In the genomic region with DNA sequence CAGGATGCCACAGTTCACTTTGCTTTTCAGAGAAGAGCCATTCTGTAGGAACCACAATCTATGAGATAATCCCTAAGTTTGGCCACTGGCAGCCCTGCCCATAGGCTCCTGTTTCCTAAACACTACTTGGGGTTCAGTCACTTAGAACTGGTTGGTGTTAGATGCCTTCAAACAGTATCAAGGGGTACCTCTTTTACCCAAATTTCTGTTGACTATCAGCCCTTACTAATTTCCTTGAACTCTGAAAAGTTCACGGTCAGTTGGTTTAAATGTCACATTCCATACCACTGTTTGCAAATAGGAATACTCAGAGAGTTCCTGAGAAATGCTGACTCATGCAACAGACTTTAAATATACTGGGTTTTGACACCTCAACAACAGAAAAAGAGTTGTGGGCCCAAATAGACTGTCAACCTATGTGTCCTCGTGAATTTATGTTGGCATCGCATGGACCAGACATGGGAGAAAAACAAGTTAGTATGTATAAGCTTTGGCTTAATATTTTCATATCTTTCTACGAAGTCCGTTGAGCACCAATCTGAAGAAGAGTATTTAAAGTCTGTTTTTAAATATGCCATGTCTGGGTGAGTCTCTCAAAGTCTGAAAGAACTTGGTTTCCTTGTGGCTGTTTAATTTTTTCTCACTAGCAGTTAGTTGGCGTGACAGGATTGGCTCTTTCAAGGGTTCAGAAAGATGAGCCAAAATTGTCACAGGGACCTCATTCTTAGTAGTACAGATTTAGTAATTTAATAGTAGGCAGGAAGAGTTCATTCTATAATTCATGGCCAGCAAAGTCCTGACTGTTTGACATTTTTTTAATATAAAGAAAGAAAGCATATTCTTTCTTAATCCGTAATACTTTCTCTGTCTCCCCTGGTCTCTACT, we compare ENCODE assay signal across 16 cellular contexts. TPM values are rescaled to one million over a fixed set of nuclear protein-coding genes. Genes with fewer than 3 reads are reported as not detected.
DNase-seq lines count a peak whose midpoint lies in the region; ATAC-seq, FAIRE-seq and TF ChIP-seq lines count a peak whose summit lies in the region.
"Had no signal": no experiment of that assay in that cellular context is flagged by ENCODE, and none has a peak within 500 bp of the region (broad histone marks: within the 10 kb centered on the region; RNA-seq: fewer than 3 reads in every experiment).

No MANE protein-coding gene starts in this region.

- H3K4me3 Mint-ChIP-seq in brain, result peak overlapping the region in 3 of 5 experiments; percentile 26 to 61 (median 53)
- H3K4me3 Mint-ChIP-seq: activated CD8-positive, alpha-beta memory T cell treated with anti-CD3 and anti-CD28 coated beads, Interleukin-2, amount 10 ng/mL, durations not matched to agents 7 days and 5 days; B cell; T-helper 2 cell treated with Interferon-gamma antibody and Interleukin-4, amounts not matched to agents 5 μg/mL and 100 μg/mL, for 36 hours had no signal

- no peak for ATAC-seq in A549
- ATAC-seq in IMR-90 (ENCODE audit: low read depth), result peak; percentile 66
- ATAC-seq: activated CD8-positive, alpha-beta memory T cell treated with anti-CD3 and anti-CD28 coated beads, Interleukin-2, amount 10 ng/mL, durations not matched to agents 7 days and 5 days; foreskin keratinocyte had no signal

- H4K8ac ChIP-seq in IMR-90 (ENCODE audit: low read depth in 2 of 2, low read length in 2 of 2), result peak overlapping the region in 1 of 2 experiments; percentile 16; a peak in 1 of 4 replicates

- TF ChIP-seq CTCF in A549 (IDR thresholded peaks at IDR 0.05), result no peak
- TF ChIP-seq CTCF in IMR-90 (conservative IDR thresholded peaks at IDR 0.05; ENCODE audit: low read depth, low read length), result no peak
- TF ChIP-seq CTCF in brain (conservative IDR thresholded peaks at IDR 0.05), result no peak

- peak overlapping the region; percentile 5; the same call in 1 of the 2 replicates for H2BK20ac ChIP-seq in IMR-90 (ENCODE audit: low read depth, low read length)

- H3K4me1 Mint-ChIP-seq in brain, result peaks cover 54% of the 10 kb centered on the region
- H3K4me1 Mint-ChIP-seq: activated CD8-positive, alpha-beta memory T cell treated with anti-CD3 and anti-CD28 coated beads, Interleukin-2, amount 10 ng/mL, durations not matched to agents 7 days and 5 days; B cell had no signal

- no peak for FAIRE-seq in A549 (lab: Jason Lieb, UNC)

- no peak overlapping the region for H2AK9ac ChIP-seq in IMR-90 (replicated peaks; ENCODE audit: low read depth, low read length, poor library complexity)

- H3K4me2 ChIP-seq in A549 (peak overlapping the region; percentile 20), IMR-90 (ENCODE audit: low read depth, low read length) (peak overlapping the region; percentile 54)

- no peak for TF ChIP-seq POLR2A in A549 (IDR thresholded peaks at IDR 0.05; ENCODE audit: low read length)
- TF ChIP-seq POLR2A in IMR-90 (IDR thresholded peaks at IDR 0.05; ENCODE audit: low read depth, low read length), result no peak

- peaks cover 17% of the 10 kb centered on the region for H3K9me1 ChIP-seq in IMR-90 (ENCODE audit: insufficient read depth, low read length)

- no peaks in the 10 kb centered on the region for H3K27me3 ChIP-seq in IMR-90 (ENCODE audit: control insufficient read depth, insufficient read depth, low read length)
- H3K27me3 ChIP-seq: brain microvascular endothelial cell, foreskin keratinocyte had no signal

- H3K27ac Mint-ChIP-seq in brain, result peak overlapping the region; percentile 62 to 95 (median 88)
- H3K27ac Mint-ChIP-seq: activated CD8-positive, alpha-beta memory T cell treated with anti-CD3 and anti-CD28 coated beads, Interleukin-2, amount 10 ng/mL, durations not matched to agents 7 days and 5 days; B cell; T-helper 2 cell treated with Interferon-gamma antibody and Interleukin-4, amounts not matched to agents 5 μg/mL and 100 μg/mL, for 36 hours had no signal

- H3K18ac ChIP-seq in IMR-90 (ENCODE audit: low read depth, low read length), result peak overlapping the region; percentile 78

- no peak overlapping the region for H3K23ac ChIP-seq in IMR-90 (ENCODE audit: low read depth, low read length)

- intact Hi-C loops in IMR-90 (cut with micrococcal nuclease), result no loop called here

- H2BK15ac ChIP-seq in IMR-90 (ENCODE audit: low read depth, low read length), result peak overlapping the region; percentile 8; the same call in 1 of the 3 replicates

- H3K79me1 ChIP-seq in IMR-90 (ENCODE audit: low read depth in 1 of 2, low read length in 2 of 2), result peaks cover 4 to 5% of the 10 kb centered on the region in 2 experiments; a peak in 1 of 4 replicates

- dilution Hi-C loops in IMR-90 (cut with HindIII; ENCODE audit: low sequenced_read_pairs, unreplicated experiment), result no loop called here

- POLR2A ChIA-PET in A549 (lab: Yijun Ruan, JAX), result no interaction called here
- POLR2A ChIA-PET in IMR-90 (lab: Charles Lee; ENCODE audit: unreplicated experiment), result no interaction called here

- H3K14ac ChIP-seq in IMR-90 (replicated peaks; ENCODE audit: low read depth, low read length), result no peak overlapping the region

- no peaks in the 10 kb centered on the region for H3K9me3 ChIP-seq in A549
- no peaks in the 10 kb centered on the region for H3K9me3 ChIP-seq in IMR-90 (ENCODE audit: control insufficient read depth, insufficient read depth, low read length)

- no peaks in the 10 kb centered on the region for H3K9me3 Mint-ChIP-seq in brain
- H3K9me3 Mint-ChIP-seq: T-helper 2 cell treated with Interferon-gamma antibody and Interleukin-4, amounts not matched to agents 5 μg/mL and 100 μg/mL, for 36 hours had no signal

- H4K5ac ChIP-seq in IMR-90 (ENCODE audit: low read depth, low read length), result peak overlapping the region; percentile 43; the same call in 1 of the 2 replicates

- peaks cover 52% of the 10 kb centered on the region for H3K4me1 ChIP-seq in A549
- peaks cover 13% of the 10 kb centered on the region for H3K4me1 ChIP-seq in IMR-90 (ENCODE audit: control insufficient read depth, insufficient read depth, low read length)
- H3K4me1 ChIP-seq: foreskin keratinocyte had no signal

- no TSS peak for BruUV-seq in IMR-90 (replicated peaks; lab: Mats Ljungman, UMichigan)

- H2AFZ ChIP-seq in IMR-90 (replicated peaks; ENCODE audit: low read length, poor library complexity), result no peak overlapping the region

- H2AK5ac ChIP-seq in IMR-90 (ENCODE audit: low read depth, low read length), result peak overlapping the region; percentile 15; the same call in 1 of the 2 replicates

- H3K56ac ChIP-seq in IMR-90 (ENCODE audit: extremely low read depth, insufficient read depth, low read length), result no peak overlapping the region

- DNase-seq in A549 (ENCODE audit: low read depth in 1 of 2, low spot score in 1 of 2) (peak in 1 of 2 experiments; percentile 40), IMR-90 (peak; percentile 48), kidney tubule cell (ENCODE audit: low spot score) (peak; percentile 63), NCI-H2171 (lab: John Stamatoyannopoulos, UW) (no peak), OCI-M2 (lab: John Stamatoyannopoulos, UW; ENCODE audit: unreplicated experiment) (no peak), NCI-H2196 treated with DMSO at 0.1 percent for 48 hours (lab: John Stamatoyannopoulos, UW; ENCODE audit: unreplicated experiment) (no peak)
- DNase-seq in stimulated activated CD4-positive, alpha-beta T cell treated with anti-CD3 and anti-CD28 coated beads, Interleukin-2, amount 100 ng/mL, for 48 hours, result no peak
- DNase-seq: activated CD8-positive, alpha-beta memory T cell treated with anti-CD3 and anti-CD28 coated beads, Interleukin-2, amount 10 ng/mL, durations not matched to agents 7 days and 5 days; brain microvascular endothelial cell; foreskin keratinocyte; GF-D8; NCI-H1930; stimulated activated CD4-positive, alpha-beta T cell treated with anti-CD3 and anti-CD28 coated beads, Interleukin-4, amount 100 ng/mL, for 4 hours had no signal

- peaks cover 3% of the 10 kb centered on the region for H3K27me3 Mint-ChIP-seq in brain
- H3K27me3 Mint-ChIP-seq: activated CD8-positive, alpha-beta memory T cell treated with anti-CD3 and anti-CD28 coated beads, Interleukin-2, amount 10 ng/mL, durations not matched to agents 7 days and 5 days; B cell had no signal

- CTCF ChIA-PET in A549 (lab: Yijun Ruan, JAX) (interaction anchor here (1.1 to 1.2 kb wide), 3 partner anchors 18 to 38 kb away, joined by 3 to 4 read pairs (median 3); no protein-coding TSS in a partner anchor), IMR-90 (lab: Yijun Ruan, JAX) (no interaction called here)

- 82% methylated on average over 7 of the region's 7 CpGs for WGBS in A549 (ENCODE audit: missing lambda C conversion rate)
- WGBS in IMR-90 (ENCODE audit: extremely low coverage in 2 of 2, insufficient read length in 1 of 2), 2 experiments, result no CpG with 5 or more reads among the region's 7 CpGs

- no peak overlapping the region for H3K9ac ChIP-seq in IMR-90 (ENCODE audit: low read depth, low read length)

- H3K4me3 ChIP-seq in A549 (no peak overlapping the region), IMR-90 (ENCODE audit: insufficient read depth, low read depth, low read length) (no peak overlapping the region)

- peak overlapping the region; percentile 51 for H3K4ac ChIP-seq in IMR-90 (ENCODE audit: low read depth, low read length)

- no peak for TF ChIP-seq EP300 in A549 (IDR thresholded peaks at IDR 0.05)

- H4K20me1 ChIP-seq in IMR-90 (ENCODE audit: insufficient read depth, low read length), result no peaks in the 10 kb centered on the region

- H4K91ac ChIP-seq in IMR-90 (ENCODE audit: insufficient read depth, low read depth, low read length), result no peak overlapping the region; the same call in 1 of the 2 replicates

- H3K27ac ChIP-seq in A549, result peak overlapping the region; percentile 36 to 89
- peak overlapping the region; percentile 65; the same call in 1 of the 2 replicates for H3K27ac ChIP-seq in IMR-90 (ENCODE audit: insufficient read depth, low read length)
- H3K27ac ChIP-seq: brain microvascular endothelial cell, foreskin keratinocyte had no signal

- H2BK5ac ChIP-seq in IMR-90 (ENCODE audit: low read depth, low read length, poor library complexity, severe bottlenecking), result peak overlapping the region; percentile 45

- H3K36me3 ChIP-seq in IMR-90 (ENCODE audit: control insufficient read depth, insufficient read depth, low read length), result peaks cover 7% of the 10 kb centered on the region
- H3K36me3 ChIP-seq: brain microvascular endothelial cell had no signal

- H2BK120ac ChIP-seq in IMR-90 (ENCODE audit: low read depth, low read length), result peak overlapping the region; percentile 62

- H3K36me3 Mint-ChIP-seq in brain, result peaks cover 33% of the 10 kb centered on the region

- no peak for TF ChIP-seq RAD21 in A549 (conservative IDR thresholded peaks at IDR 0.05 in 1 of 2, IDR thresholded peaks at IDR 0.05 in 1 of 2)
- no peak for TF ChIP-seq RAD21 in IMR-90 (IDR thresholded peaks at IDR 0.05; ENCODE audit: low read length)

- in situ Hi-C loops in IMR-90 (cut with MboI; ENCODE audit: low sequenced_read_pairs), result no loop called here

RNA-seq across cellular contexts. Expression of gene ZNF326, which starts 56.5 kb away (rescaled TPM):
- polyA plus RNA-seq in A549 (2011; rRNA removed) (18.7 and 32.3 TPM in 2 replicates), A549 (2017; fragmentation: RNase III; extraction: RNeasy Plus Mini Kit Qiagen cat#74134 plus additional on column Dnase treatment) (47.8 to 52.2 TPM (median 50.0 TPM) in 3 replicates), IMR-90 (2012; rRNA removed) (13.1 and 17.0 TPM in 2 replicates), brain (ENCODE audit: insufficient read depth, low read depth, low replicate concordance) (14.9 TPM)
- 15.9 and 17.6 TPM in 2 replicates for polyA plus RNA-seq in A549 (2012; cell fraction: cytosol; rRNA removed)
- polyA plus RNA-seq in A549 (2012; cell fraction: nucleus; rRNA removed), result 14.2 and 16.8 TPM in 2 replicates
- 12.4 and 12.7 TPM in 2 replicates for polyA minus RNA-seq in A549 (2011; rRNA and poly(A)+ RNA removed)
- 4.5 and 10.0 TPM in 2 replicates for total RNA-seq in IMR-90 (2012; rRNA removed)
- polyA plus RNA-seq in IMR-90 (2012; cell fraction: cytosol; rRNA removed), result 3.3 and 3.7 TPM in 2 replicates
- polyA plus RNA-seq in IMR-90 (2012; cell fraction: nucleus; rRNA removed; ENCODE audit: low replicate concordance), result 8.9 and 23.9 TPM in 2 replicates

Comparison
In these comparisons a context has a peak if more than half of its experiments do, and no peak if none do; other contexts are left out.
1. DNase-seq: peak in IMR-90 (single experiment) and kidney tubule cell (single experiment); none in NCI-H2171 (single experiment), OCI-M2 (single experiment), NCI-H2196 treated with DMSO at 0.1 percent for 48 hours (single experiment) and stimulated activated CD4-positive, alpha-beta T cell treated with anti-CD3 and anti-CD28 coated beads, Interleukin-2, amount 100 ng/mL, for 48 hours (0 of 2).